Comparison of ENCODE assay signal across 7 cellular contexts in genomic region chr6:99614430-99615161, GRCh38.
A peak's percentile ranks its signal among the peaks of the same experiment; 100 is the strongest.
DNase-seq lines count a peak whose midpoint lies in the region; ATAC-seq and TF ChIP-seq lines count a peak whose summit lies in the region.

No MANE protein-coding gene starts in this region.

- peak overlapping the region; percentile 94 for H2AFZ ChIP-seq in neuron (ENCODE audit: low read depth, low read length)

- H3K9me3 ChIP-seq in neuron (ENCODE audit: low read length): peaks cover 5% of the 10 kb centered on the region

- peak; percentile 16 for ATAC-seq in GM18505 (IDR thresholded peaks at IDR 0.05; ENCODE audit: unreplicated experiment)

- no peak for TF ChIP-seq POLR2A in GM18505 (IDR thresholded peaks at IDR 0.05; ENCODE audit: borderline replicate concordance, extremely low read depth, insufficient read depth, insufficient read length)

- CTCF ChIA-PET in HEK293T (lab: Yijun Ruan, JAX): interaction anchor here (0.6 to 2.5 kb wide), 2 partner anchors 26 to 116 kb away, joined by 3 to 12 read pairs; no protein-coding TSS in a partner anchor

- POLR2A ChIA-PET in HEK293T (lab: Yijun Ruan, JAX): interaction anchor here (0.6 to 2.5 kb wide), 11 partner anchors 9 to 103 kb away, joined by 3 to 18 read pairs (median 4); partner anchors contain the start of gene CCNC

- H3K36me3 ChIP-seq in neuron (ENCODE audit: insufficient read depth, low read length): no peaks in the 10 kb centered on the region

- H3K27ac ChIP-seq in coronary artery: no peak overlapping the region

- peaks cover 94% of the 10 kb centered on the region for H3K27me3 ChIP-seq in neuron (ENCODE audit: insufficient read depth, low read length)

- H3K4me3 ChIP-seq in coronary artery (peak overlapping the region; percentile 74), neuron (ENCODE audit: low read length) (peak overlapping the region; percentile 43)

- no peaks in the 10 kb centered on the region for H3K4me1 ChIP-seq in neuron (ENCODE audit: insufficient read depth, low read length)

- no peak for TF ChIP-seq CTCF in coronary artery (IDR thresholded peaks at IDR 0.05)

- DNase-seq in HEK293T (ENCODE audit: extremely low spot score) (peak; percentile 69), NCI-H510A treated with DMSO at 0.1 percent for 48 hours (lab: John Stamatoyannopoulos, UW) (peak; percentile 38), coronary artery (ENCODE audit: low spot score) (no peak), T1000 (lab: John Stamatoyannopoulos, UW) (no peak)
- DNase-seq in stimulated activated naive CD4-positive, alpha-beta T cell treated with Interleukin-2 at 50 U/mL for 16 hours (lab: John Stamatoyannopoulos, UW): no peak

TF ChIP-seq in HEK293T, 16 proteins besides CTCF, POLR2A, EP300 and RAD21:
- TF ChIP-seq L3MBTL2 (conservative IDR thresholded peaks at IDR 0.05) (peak; percentile 33), ELF4 (IDR thresholded peaks at IDR 0.05) (no peak)

Comparison
In these comparisons a context has a peak if more than half of its experiments do, and no peak if none do; other contexts are left out.
1. DNase-seq: peak in HEK293T (single experiment) and NCI-H510A treated with DMSO at 0.1 percent for 48 hours (single experiment); none in coronary artery (single experiment), T1000 (single experiment) and stimulated activated naive CD4-positive, alpha-beta T cell treated with Interleukin-2 at 50 U/mL for 16 hours (single experiment).